ENCODE assay signal across 18 cellular contexts in the genomic region with DNA sequence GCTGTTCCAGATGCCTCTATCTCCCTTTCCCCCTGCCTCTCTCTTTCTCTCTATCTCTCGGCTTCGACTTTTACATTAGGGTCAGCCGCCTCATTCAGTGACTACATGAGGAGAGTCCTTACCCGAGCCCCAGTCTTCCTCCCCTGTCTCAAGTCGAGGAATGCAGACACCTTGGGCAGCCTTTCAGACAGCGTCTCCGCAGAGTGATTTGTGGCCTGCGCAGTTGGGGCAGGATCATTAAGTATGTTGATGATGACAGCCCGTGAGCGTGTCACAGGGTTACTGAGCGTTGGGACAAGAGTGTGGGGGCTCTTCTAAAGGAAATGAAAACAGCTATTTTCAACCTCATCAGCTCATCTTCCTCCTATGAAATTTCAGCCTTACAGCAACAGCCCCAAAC.
"Had no signal": no experiment of that assay in that cellular context is flagged by ENCODE, and none has a peak within 500 bp of the region (broad histone marks: within the 10 kb centered on the region; RNA-seq: fewer than 3 reads in every experiment).

No MANE protein-coding gene starts in this region.

- DNase-seq: activated CD4-positive, alpha-beta T cell treated with anti-CD3 and anti-CD28 coated beads for 48 hours; activated CD8-positive, alpha-beta T cell treated with anti-CD3 and anti-CD28 coated beads for 36 hours; activated effector memory CD4-positive, alpha-beta T cell treated with anti-CD3 and anti-CD28 coated beads, Interleukin-2, amount 50 U/mL, for 16 hours; activated T-cell treated with anti-CD3 and anti-CD28 coated beads, Interleukin-2, amount 50 U/mL, for 48 hours; dorsolateral prefrontal cortex; endodermal cell; gastrocnemius medialis; left ventricle myocardium superior; ovary; stimulated activated CD4-positive, alpha-beta T cell treated with anti-CD3 and anti-CD28 coated beads, Interleukin-12 subunit alpha, Interleukin-12 subunit beta, amount 100 ng/mL, for 4 hours; stimulated activated CD4-positive, alpha-beta T cell treated with anti-CD3 and anti-CD28 coated beads, Interleukin-2, amount 100 ng/mL, for 24 hours; T-helper 2 cell; tibial artery had no signal

- H3K4me3 Mint-ChIP-seq: activated CD8-positive, alpha-beta T cell treated with anti-CD3 and anti-CD28 coated beads for 36 hours; activated naive CD4-positive, alpha-beta T cell treated with anti-CD3 and anti-CD28 coated beads, Interleukin-2, amount 50 U/mL, for 24 hours; endodermal cell; memory B cell; stimulated activated effector memory CD8-positive, alpha-beta T cell treated with anti-CD3 and anti-CD28 coated beads, Interleukin-12 subunit alpha, Interleukin-12 subunit beta, amount 100 ng/mL, for 72 hours had no signal

- H3K4me3 ChIP-seq: adrenal gland, dorsolateral prefrontal cortex, gastrocnemius medialis, ovary, tibial artery, vagina had no signal

- H3K27ac Mint-ChIP-seq: activated CD8-positive, alpha-beta T cell treated with anti-CD3 and anti-CD28 coated beads for 36 hours; activated naive CD4-positive, alpha-beta T cell treated with anti-CD3 and anti-CD28 coated beads, Interleukin-2, amount 50 U/mL, for 24 hours; endodermal cell; memory B cell had no signal

- H3K36me3 Mint-ChIP-seq: memory B cell; stimulated activated effector memory CD8-positive, alpha-beta T cell treated with anti-CD3 and anti-CD28 coated beads, Interleukin-12 subunit alpha, Interleukin-12 subunit beta, amount 100 ng/mL, for 72 hours had no signal

- H3K9me3 ChIP-seq: adrenal gland, gastrocnemius medialis, ovary, tibial artery, vagina had no signal

- H3K9me3 Mint-ChIP-seq: endodermal cell, memory B cell had no signal

- H3K27me3 Mint-ChIP-seq: activated CD8-positive, alpha-beta T cell treated with anti-CD3 and anti-CD28 coated beads for 36 hours; activated naive CD4-positive, alpha-beta T cell treated with anti-CD3 and anti-CD28 coated beads, Interleukin-2, amount 50 U/mL, for 24 hours had no signal

- H3K4me1 ChIP-seq: gastrocnemius medialis, tibial artery, vagina had no signal

- ATAC-seq: activated CD8-positive, alpha-beta T cell treated with anti-CD3 and anti-CD28 coated beads for 36 hours; gastrocnemius medialis; stimulated activated effector memory CD8-positive, alpha-beta T cell treated with anti-CD3 and anti-CD28 coated beads, Interleukin-12 subunit alpha, Interleukin-12 subunit beta, amount 100 ng/mL, for 72 hours had no signal

- H3K4me1 Mint-ChIP-seq: memory B cell; stimulated activated effector memory CD8-positive, alpha-beta T cell treated with anti-CD3 and anti-CD28 coated beads, Interleukin-12 subunit alpha, Interleukin-12 subunit beta, amount 100 ng/mL, for 72 hours had no signal

- H3K27ac ChIP-seq: gastrocnemius medialis, ovary, tibial artery, vagina had no signal

- H3K27me3 ChIP-seq: adrenal gland, dorsolateral prefrontal cortex, gastrocnemius medialis, ovary, tibial artery, vagina had no signal

- H3K36me3 ChIP-seq: adrenal gland, gastrocnemius medialis, ovary, tibial artery, vagina had no signal
